15 cellular contexts compared by ENCODE assay signal in genomic region chr2:28399289-28399688, GRCh38. TPM values are rescaled to one million over a fixed set of nuclear protein-coding genes. Genes with fewer than 3 reads are reported as not detected.
DNase-seq lines count a peak whose midpoint lies in the region; ATAC-seq, FAIRE-seq and TF ChIP-seq lines count a peak whose summit lies in the region.
"Had no signal": no experiment of that assay in that cellular context is flagged by ENCODE, and none has a peak within 500 bp of the region (broad histone marks: within the 10 kb centered on the region; RNA-seq: fewer than 3 reads in every experiment).

No MANE protein-coding gene starts in this region.

- TF ChIP-seq CTCF in AG10803 (conservative IDR thresholded peaks at IDR 0.05; ENCODE audit: low read length), result no peak
- no peak for TF ChIP-seq CTCF in heart left ventricle (IDR thresholded peaks at IDR 0.05)
- no peak for TF ChIP-seq CTCF in sigmoid colon (IDR thresholded peaks at IDR 0.05)
- no peak for TF ChIP-seq CTCF in GM10266 (IDR thresholded peaks at IDR 0.05; ENCODE audit: control insufficient read depth, insufficient read depth, low read depth, missing control alignments)

- H3K4me1 Mint-ChIP-seq in activated T-helper 1 cell treated with anti-CD3 and anti-CD28 coated beads, Interleukin-12 subunit alpha, Interleukin-12 subunit beta, Interleukin-2, Interleukin-4 antibody, amounts not matched to agents 30 ng/mL and 10 ng/mL and 1 ng/mL, durations not matched to agents 14 hours and 24 hours and 36 hours (ENCODE audit: low read depth), result peaks cover 22% of the 10 kb centered on the region

- DNase-seq in AG10803 (ENCODE audit: low read depth) (no peak), heart left ventricle (no peak), sigmoid colon (no peak), ecto neural progenitor cell (ENCODE audit: low spot score) (no peak), NCI-H82 treated with DMSO at 0.1 percent for 48 hours (lab: John Stamatoyannopoulos, UW; ENCODE audit: unreplicated experiment) (no peak), GM12892 (ENCODE audit: insufficient read length) (no peak), GM10266 (ENCODE audit: extremely low spot score) (no peak)
- no peak for DNase-seq in activated T-helper 1 cell treated with anti-CD3 and anti-CD28 coated beads, Interleukin-12 subunit alpha, Interleukin-12 subunit beta, Interleukin-2, Interleukin-4 antibody, amounts not matched to agents 30 ng/mL and 10 ng/mL and 1 ng/mL, durations not matched to agents 14 hours and 24 hours and 36 hours (ENCODE audit: low spot score)
- DNase-seq: activated effector memory CD4-positive, alpha-beta T cell treated with Interleukin-2 at 50 U/mL for 16 hours; NCI-H2029 treated with DMSO at 0.1 percent for 48 hours; NK-92 treated with Interleukin-12 subunit alpha and Interleukin-12 subunit beta, amount 100 ng/mL, for 24 hours; stimulated activated CD8-positive, alpha-beta memory T cell treated with anti-CD3 and anti-CD28 coated beads, Interleukin-4, amount 100 ng/mL, for 48 hours had no signal

- no peak for TF ChIP-seq EP300 in sigmoid colon (IDR thresholded peaks at IDR 0.05)

- H3K27me3 ChIP-seq in heart left ventricle (no peaks in the 10 kb centered on the region), sigmoid colon (no peaks in the 10 kb centered on the region)

- peaks cover 31% of the 10 kb centered on the region for H3K36me3 Mint-ChIP-seq in activated T-helper 1 cell treated with anti-CD3 and anti-CD28 coated beads, Interleukin-12 subunit alpha, Interleukin-12 subunit beta, Interleukin-2, Interleukin-4 antibody, amounts not matched to agents 30 ng/mL and 10 ng/mL and 1 ng/mL, durations not matched to agents 14 hours and 24 hours and 36 hours (ENCODE audit: low read depth)

- H3K4me1 ChIP-seq in heart left ventricle, result peaks cover 25 to 82% (median 67%) of the 10 kb centered on the region in 12 donors
- peaks cover 0 to 75% (median 73%) of the 10 kb centered on the region in 4 donors for H3K4me1 ChIP-seq in sigmoid colon

- TF ChIP-seq POLR2A in heart left ventricle (IDR thresholded peaks at IDR 0.05) (no peak), sigmoid colon (IDR thresholded peaks at IDR 0.05) (no peak), GM12892 (IDR thresholded peaks at IDR 0.05; ENCODE audit: low read depth, low read length) (no peak)

- no peaks in the 10 kb centered on the region for H3K9me3 ChIP-seq in heart left ventricle
- H3K9me3 ChIP-seq in sigmoid colon, result no peaks in the 10 kb centered on the region

- H3K36me3 ChIP-seq in heart left ventricle (peaks cover 0 to 61% (median 19%) of the 10 kb centered on the region in 9 donors), sigmoid colon (peaks cover 5 to 38% (median 8%) of the 10 kb centered on the region in 4 donors)

- H3K27ac ChIP-seq in heart left ventricle (peak overlapping the region in 10 of 12 donors; percentile 13 to 100 (median 66)), sigmoid colon (peak overlapping the region; percentile 97 to 100 (median 100))

- H3K27ac Mint-ChIP-seq in activated T-helper 1 cell treated with anti-CD3 and anti-CD28 coated beads, Interleukin-12 subunit alpha, Interleukin-12 subunit beta, Interleukin-2, Interleukin-4 antibody, amounts not matched to agents 30 ng/mL and 10 ng/mL and 1 ng/mL, durations not matched to agents 14 hours and 24 hours and 36 hours, result peak overlapping the region; percentile 14

- ATAC-seq in heart left ventricle, result no peak

- no peaks in the 10 kb centered on the region for H3K9me3 Mint-ChIP-seq in activated T-helper 1 cell treated with anti-CD3 and anti-CD28 coated beads, Interleukin-12 subunit alpha, Interleukin-12 subunit beta, Interleukin-2, Interleukin-4 antibody, amounts not matched to agents 30 ng/mL and 10 ng/mL and 1 ng/mL, durations not matched to agents 14 hours and 24 hours and 36 hours
- H3K9me3 Mint-ChIP-seq: central memory CD8-positive, alpha-beta T cell; neural crest cell had no signal

- no peak for FAIRE-seq in GM12892 (lab: Jason Lieb, UNC)
- FAIRE-seq: islet of Langerhans had no signal

- intact Hi-C loops in activated T-helper 1 cell treated with anti-CD3 and anti-CD28 coated beads, Interleukin-12 subunit alpha, Interleukin-12 subunit beta, Interleukin-2, Interleukin-4 antibody, amounts not matched to agents 30 ng/mL and 10 ng/mL and 1 ng/mL, durations not matched to agents 14 hours and 24 hours and 36 hours (cut with micrococcal nuclease), result loop anchor here (10.0 kb wide), 1 partner anchor 244 kb away; no protein-coding TSS in a partner anchor
- intact Hi-C loops in heart left ventricle (cut with DNase I) (loop anchor here (5.0 to 10.0 kb wide), 16 partner anchors 124 to 697 kb away; partner anchors contain the start of gene MRPL33 (in 3 of the 10)), sigmoid colon (cut with DNase I) (loop anchor here (2.0 to 5.0 kb wide), 3 partner anchors 234 to 692 kb away; no protein-coding TSS in a partner anchor)

- no peaks in the 10 kb centered on the region for H3K27me3 Mint-ChIP-seq in activated T-helper 1 cell treated with anti-CD3 and anti-CD28 coated beads, Interleukin-12 subunit alpha, Interleukin-12 subunit beta, Interleukin-2, Interleukin-4 antibody, amounts not matched to agents 30 ng/mL and 10 ng/mL and 1 ng/mL, durations not matched to agents 14 hours and 24 hours and 36 hours (ENCODE audit: insufficient read depth)
- H3K27me3 Mint-ChIP-seq: central memory CD8-positive, alpha-beta T cell had no signal

- 79 to 88% (median 82%) methylated on average over 11 of the region's 11 CpGs for WGBS in heart left ventricle, 4 donors
- WGBS in sigmoid colon, 2 donors, result 81 to 86% methylated on average over 11 of the region's 11 CpGs

- H3K4me3 ChIP-seq in AG10803 (ENCODE audit: low read length), result peak overlapping the region; percentile 99
- peak overlapping the region in 1 of 12 donors; percentile 96 for H3K4me3 ChIP-seq in heart left ventricle
- H3K4me3 ChIP-seq in sigmoid colon, result peak overlapping the region in 2 of 4 donors; percentile 0 to 98

- H3K4me3 Mint-ChIP-seq in activated T-helper 1 cell treated with anti-CD3 and anti-CD28 coated beads, Interleukin-12 subunit alpha, Interleukin-12 subunit beta, Interleukin-2, Interleukin-4 antibody, amounts not matched to agents 30 ng/mL and 10 ng/mL and 1 ng/mL, durations not matched to agents 14 hours and 24 hours and 36 hours, result peak overlapping the region; percentile 32
- H3K4me3 Mint-ChIP-seq: central memory CD8-positive, alpha-beta T cell; neural crest cell had no signal

RNA-seq across cellular contexts. Expression of gene FOSL2, which starts 6.6 kb away (rescaled TPM):
- total RNA-seq in activated T-helper 1 cell treated with anti-CD3 and anti-CD28 coated beads, Interleukin-12 subunit alpha, Interleukin-12 subunit beta, Interleukin-2, Interleukin-4 antibody, amounts not matched to agents 30 ng/mL and 10 ng/mL and 1 ng/mL, durations not matched to agents 14 hours and 24 hours and 36 hours, result 54.9 and 55.0 TPM in 2 replicates
- total RNA-seq in heart left ventricle (100 to 1,000 TPM in 2 of 9 donors, 10 to 100 TPM in 7; 26.2 to 144 (median 50.2) TPM), sigmoid colon (100 to 1,000 TPM in 1 of 4 donors, 10 to 100 TPM in 3; 38.9 to 208 (median 67.3) TPM)
- polyA plus RNA-seq in heart left ventricle (10 to 100 TPM; 15.2 to 66.2 TPM), sigmoid colon (10 to 100 TPM; 30.0 to 66.2 (median 55.0) TPM)
- polyA plus RNA-seq in GM12892 (2012; ENCODE audit: missing spikeins), result 0.68 TPM
